ENCODE assay signal across 8 cellular contexts in genomic region chr16:58025351-58026138, GRCh38. TPM values are rescaled to one million over a fixed set of nuclear protein-coding genes. Genes with fewer than 3 reads are reported as not detected.
DNase-seq lines count a peak whose midpoint lies in the region; ATAC-seq and TF ChIP-seq lines count a peak whose summit lies in the region.

Gene MMP15, plus strand, starts transcription at chr16:58025754. Its CDS starts 597 bp downstream, at chr16:58026351.

- H3K27ac ChIP-seq in ectodermal cell (ENCODE audit: insufficient read depth, low read depth, low read length, poor library complexity, severe bottlenecking) (no peak within 1 kb of the TSS), lower lobe of right lung (peak within 1 kb of the TSS; percentile 87)

- TF ChIP-seq CTCF in lower lobe of right lung (IDR thresholded peaks at IDR 0.05): no peak

- H3K9me3 ChIP-seq in ectodermal cell (ENCODE audit: control insufficient read depth, low read length): no peaks in the 10 kb centered on the region
- H3K9me3 ChIP-seq in lower lobe of right lung: no peaks in the 10 kb centered on the region

- H3K4me1 ChIP-seq in ectodermal cell (ENCODE audit: control insufficient read depth, insufficient read depth, low read length) (peaks cover 28% of the 10 kb centered on the region), lower lobe of right lung (peaks cover 88% of the 10 kb centered on the region)

- 0 to 1% methylated on average over 89 to 90 of the region's 90 CpGs for WGBS in ectodermal cell, 2 experiments

- peaks cover 43% of the 10 kb centered on the region for H3K27me3 ChIP-seq in ectodermal cell (ENCODE audit: control insufficient read depth, insufficient read depth, low read length, poor library complexity, severe bottlenecking)
- no peaks in the 10 kb centered on the region for H3K27me3 ChIP-seq in lower lobe of right lung (ENCODE audit: low read depth)

- intact Hi-C loops in lower lobe of right lung (cut with DNase I): loop anchor here (10.0 kb wide), 1 partner anchor 99 kb away; the partner anchor contains the start of gene CFAP20

- DNase-seq in GF-D8 (lab: John Stamatoyannopoulos, UW) (peak; percentile 54), NCI-H2227 treated with DMSO at 0.1 percent for 48 hours (lab: John Stamatoyannopoulos, UW) (peak; percentile 62), lower lobe of right lung (peak; percentile 94), GM19240 (ENCODE audit: insufficient read length, low spot score) (no peak)
- peak; percentile 61 to 62 for DNase-seq in activated CD4-positive, alpha-beta T cell treated with anti-CD3 and anti-CD28 coated beads, Interleukin-2, amount 50 U/mL, for 4 hours
- DNase-seq in stimulated activated CD4-positive, alpha-beta T cell treated with anti-CD3 and anti-CD28 coated beads, TNF-alpha, amount 100 ng/mL, for 24 hours (ENCODE audit: low read depth in 3 of 3): peak; percentile 31 to 68 (median 40)

- H3K4me3 ChIP-seq in ectodermal cell (ENCODE audit: insufficient read depth, low read depth, low read length): peak within 1 kb of the TSS; percentile 69
- peak within 1 kb of the TSS; percentile 81 for H3K4me3 ChIP-seq in lower lobe of right lung

- H3K36me3 ChIP-seq in ectodermal cell (ENCODE audit: control insufficient read depth, insufficient read depth, low read length) (no peaks in the 10 kb centered on the region), lower lobe of right lung (no peaks in the 10 kb centered on the region)

- peak; percentile 49 for ATAC-seq in HG02623 (IDR thresholded peaks at IDR 0.05; ENCODE audit: unreplicated experiment)
- peak; percentile 86 to 87 for ATAC-seq in lower lobe of right lung

RNA-seq across cellular contexts. Expression of gene MMP15, which starts in this region (rescaled TPM):
- 17.6 TPM for polyA plus RNA-seq in ectodermal cell (2013, experiment 1 of 4)
- 19.3 TPM for polyA plus RNA-seq in ectodermal cell (2013, experiment 2 of 4)
- 15.2 TPM for polyA plus RNA-seq in ectodermal cell (2013, experiment 3 of 4)
- 17.5 TPM for polyA plus RNA-seq in ectodermal cell (2013, experiment 4 of 4)
- 21.5 TPM for total RNA-seq in lower lobe of right lung
